In the genomic region with DNA sequence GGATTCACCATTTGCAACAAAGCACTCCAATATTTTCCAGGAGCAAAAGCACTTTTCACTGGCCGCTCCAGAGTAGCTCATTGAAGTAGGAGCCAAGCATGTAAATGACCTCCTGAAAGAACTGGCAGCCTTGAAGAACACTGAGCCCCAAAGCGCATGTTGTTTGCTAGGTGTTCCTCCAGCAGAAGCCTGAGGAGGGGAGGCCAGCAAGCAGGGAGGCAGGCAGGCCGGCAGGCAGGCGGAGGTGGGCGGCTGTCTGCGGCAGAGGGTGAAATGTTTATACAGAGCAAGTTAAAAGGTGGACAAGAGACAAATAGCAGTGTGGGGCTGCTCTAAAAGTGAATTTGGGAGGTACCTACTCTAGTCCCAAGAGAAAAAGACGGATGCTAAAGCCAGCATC, we compare ENCODE assay signal across 1 cellular context.
TF ChIP-seq lines count a peak whose summit lies in the region.

No MANE protein-coding gene starts in this region.

TF ChIP-seq in H1, 55 proteins besides CTCF, POLR2A, EP300 and RAD21:
- TF ChIP-seq SIRT6 (IDR thresholded peaks at IDR 0.05; ENCODE audit: low read length) (no peak), GABPA (IDR thresholded peaks at IDR 0.05; ENCODE audit: borderline replicate concordance, insufficient read depth, low read length) (no peak), POLR2AphosphoS5 (IDR thresholded peaks at IDR 0.05; ENCODE audit: low read depth, low read length) (no peak), MAFK (IDR thresholded peaks at IDR 0.05; ENCODE audit: low read depth, low read length) (no peak), CTBP2 (IDR thresholded peaks at IDR 0.05; ENCODE audit: borderline replicate concordance, insufficient read depth, insufficient read length, low read length) (no peak), KDM1A (IDR thresholded peaks at IDR 0.05; ENCODE audit: borderline replicate concordance, low read length) (no peak), TEAD4 (IDR thresholded peaks at IDR 0.05; ENCODE audit: low read depth, low read length) (no peak), RBBP5 (IDR thresholded peaks at IDR 0.05; ENCODE audit: borderline replicate concordance, low read depth, low read length) (no peak), SP4 (IDR thresholded peaks at IDR 0.05; ENCODE audit: low read length) (no peak), BACH1 (IDR thresholded peaks at IDR 0.05; ENCODE audit: low read length) (no peak)
- TF ChIP-seq, protein P1, sequence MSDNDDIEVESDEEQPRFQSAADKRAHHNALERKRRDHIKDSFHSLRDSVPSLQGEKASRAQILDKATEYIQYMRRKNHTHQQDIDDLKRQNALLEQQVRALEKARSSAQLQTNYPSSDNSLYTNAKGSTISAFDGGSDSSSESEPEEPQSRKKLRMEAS (IDR thresholded peaks at IDR 0.05) = no peak
